20 cellular contexts compared by ENCODE assay signal in genomic region chr3:43074482-43074881, GRCh38. TPM values are rescaled to one million over a fixed set of nuclear protein-coding genes. Genes with fewer than 3 reads are reported as not detected.
DNase-seq lines count a peak whose midpoint lies in the region; ATAC-seq, FAIRE-seq and TF ChIP-seq lines count a peak whose summit lies in the region.
"Had no signal": no experiment of that assay in that cellular context is flagged by ENCODE, and none has a peak within 500 bp of the region (broad histone marks: within the 10 kb centered on the region; RNA-seq: fewer than 3 reads in every experiment).

No MANE protein-coding gene starts in this region.

- intact Hi-C loops in activated CD4-positive, alpha-beta T cell treated with anti-CD3 and anti-CD28 coated beads for 36 hours (cut with DNase I, micrococcal nuclease) = no loop called here
- intact Hi-C loops in HepG2 (cut with micrococcal nuclease; ENCODE audit: unreplicated experiment) = no loop called here
- intact Hi-C loops in right lobe of liver (cut with DNase I) = no loop called here

- TF ChIP-seq RAD21 in liver (IDR thresholded peaks at IDR 0.05) = no peak
- TF ChIP-seq RAD21 in HepG2 (CRISPR knock-in tag; IDR thresholded peaks at IDR 0.05) = no peak

- H3K9me3 ChIP-seq in liver (ENCODE audit: control insufficient read depth in 4 of 4, low read length in 3 of 4) = no peaks in the 10 kb centered on the region
- H3K9me3 ChIP-seq in HepG2 (ENCODE audit: low read length) = no peaks in the 10 kb centered on the region
- H3K9me3 ChIP-seq in right lobe of liver = no peaks in the 10 kb centered on the region
- H3K9me3 ChIP-seq: A549, Caco-2, HAP-1 had no signal

- DNase-seq in activated CD4-positive, alpha-beta T cell treated with anti-CD3 and anti-CD28 coated beads for 36 hours = no peak
- no peak for DNase-seq in activated CD4-positive, alpha-beta T cell treated with anti-CD3 and anti-CD28 coated beads, Interleukin-2, amount 50 U/mL, for 1 hour
- DNase-seq in HepG2 (ENCODE audit: low spot score) (no peak), right lobe of liver (no peak)
- DNase-seq: AML-193; Caco-2; CD4-positive, alpha-beta T cell had no signal

- BruUV-seq in HepG2 (replicated peaks; lab: Mats Ljungman, UMichigan) = no TSS peak

- peak; percentile 57 for ATAC-seq in activated CD4-positive, alpha-beta T cell treated with anti-CD3 and anti-CD28 coated beads for 36 hours
- ATAC-seq in HepG2 (no peak), right lobe of liver (peak; percentile 57 to 70 (median 69)), HG03280 (IDR thresholded peaks at IDR 0.05; ENCODE audit: unreplicated experiment) (no peak), HG02763 (IDR thresholded peaks at IDR 0.05; ENCODE audit: unreplicated experiment) (no peak)
- ATAC-seq: A549 had no signal

- no peak overlapping the region for H3K27ac Mint-ChIP-seq in activated CD4-positive, alpha-beta T cell treated with anti-CD3 and anti-CD28 coated beads for 36 hours
- H3K27ac Mint-ChIP-seq: CD4-positive, alpha-beta T cell had no signal

- H3K36me3 ChIP-seq in liver (ENCODE audit: control insufficient read depth in 4 of 4, insufficient read depth in 3 of 4, low read depth in 1 of 4, low read length in 3 of 4) (peaks cover 0 to 2% (median 0%) of the 10 kb centered on the region in 4 donors), HepG2 (replicated peaks in 1 of 2; ENCODE audit: control insufficient read depth in 1 of 2, insufficient read depth in 2 of 2, low read length in 2 of 2) (peaks cover 0 to 3% of the 10 kb centered on the region in 2 experiments; a peak in 1 of 5 replicates), right lobe of liver (no peaks in the 10 kb centered on the region)
- H3K36me3 ChIP-seq: HAP-1 had no signal

- in situ Hi-C loops in HepG2 (cut with HindIII; ENCODE audit: extremely low pct_ligation_motif_present, low pct_unique_long_range_greater_than_20kb) = loop anchor here (10.0 kb wide), 1 partner anchor 110 kb away; no protein-coding TSS in a partner anchor

- H3K4me1 ChIP-seq in liver (ENCODE audit: control insufficient read depth in 4 of 4, insufficient read depth in 4 of 4, low read length in 3 of 4) (peaks cover 9 to 25% (median 19%) of the 10 kb centered on the region in 4 donors), HepG2 (ENCODE audit: insufficient read depth, low read length) (no peaks in the 10 kb centered on the region), right lobe of liver (peaks cover 0 to 25% (median 12%) of the 10 kb centered on the region in 4 donors)
- H3K4me1 ChIP-seq: A549, Caco-2, HAP-1 had no signal

- no peak for FAIRE-seq in HepG2 (lab: Jason Lieb, UNC)
- FAIRE-seq: A549, D721Med, G401.6, GM12891, GM19239, HTR-8/SVneo had no signal

- WGBS in liver = 44% methylated on average over 4 of the region's 4 CpGs
- WGBS in HepG2 (ENCODE audit: low lambda C conversion rate) = 24% methylated on average over 4 of the region's 4 CpGs
- WGBS in right lobe of liver (ENCODE audit: insufficient coverage, low coverage, low lambda C conversion rate, missing lambda C conversion rate) = 41% methylated on average over 4 of the region's 4 CpGs

- peaks cover 7% of the 10 kb centered on the region for H3K36me3 Mint-ChIP-seq in activated CD4-positive, alpha-beta T cell treated with anti-CD3 and anti-CD28 coated beads for 36 hours (ENCODE audit: low read depth)

- peak overlapping the region; percentile 85 to 95 for H3K27ac ChIP-seq in liver (ENCODE audit: low read depth in 1 of 2, low read length in 2 of 2)
- no peak overlapping the region for H3K27ac ChIP-seq in HepG2 (ENCODE audit: extremely low read length, insufficient read depth, low read length)
- H3K27ac ChIP-seq in right lobe of liver = peak overlapping the region in 2 of 3 donors; percentile 86 to 98
- H3K27ac ChIP-seq: 22Rv1, A549, C4-2B, GM23248 had no signal

- H3K27me3 ChIP-seq in liver (ENCODE audit: control insufficient read depth in 4 of 4, insufficient read depth in 4 of 4, low read length in 3 of 4) (no peaks in the 10 kb centered on the region), HepG2 (ENCODE audit: control insufficient read depth in 1 of 2, insufficient read depth in 2 of 2, low read length in 2 of 2) (no peaks in the 10 kb centered on the region), right lobe of liver (no peaks in the 10 kb centered on the region)

- H3K4me2 ChIP-seq in HepG2 (ENCODE audit: low read depth, low read length) = no peak overlapping the region
- H3K4me2 ChIP-seq: A549 had no signal

- no peaks in the 10 kb centered on the region for H3K9me3 Mint-ChIP-seq in activated CD4-positive, alpha-beta T cell treated with anti-CD3 and anti-CD28 coated beads for 36 hours (ENCODE audit: low read depth)
- H3K9me3 Mint-ChIP-seq: CD4-positive, alpha-beta T cell had no signal

- H3K9ac ChIP-seq in liver (ENCODE audit: low read depth in 1 of 2, low read length in 2 of 2) = no peak overlapping the region
- no peak overlapping the region for H3K9ac ChIP-seq in HepG2 (ENCODE audit: insufficient read depth, low read depth, low read length)
- H3K9ac ChIP-seq: GM23248 had no signal

- POLR2A ChIA-PET in activated CD4-positive, alpha-beta T cell treated with anti-CD3 and anti-CD28 coated beads for 36 hours (lab: Charles Lee) = no interaction called here
- POLR2A ChIA-PET in HepG2 (lab: Yijun Ruan, JAX) = no interaction called here

- H2AFZ ChIP-seq in HepG2 (ENCODE audit: low read length) = no peak overlapping the region
- H2AFZ ChIP-seq: GM23248 had no signal

- no peak for TF ChIP-seq CTCF in liver (IDR thresholded peaks at IDR 0.05; ENCODE audit: low read depth, low read length, missing input control)
- TF ChIP-seq CTCF in HepG2 (CRISPR knock-in tag; IDR thresholded peaks at IDR 0.05) = no peak
- TF ChIP-seq CTCF in right lobe of liver (IDR thresholded peaks at IDR 0.05) = no peak

- H3K4me3 ChIP-seq in liver (ENCODE audit: low read depth in 1 of 3, low read length in 3 of 3) (peak overlapping the region in 1 of 3 donors; percentile 22), HepG2 (replicated peaks in 1 of 3; ENCODE audit: insufficient read depth in 1 of 3, low read depth in 2 of 3, low read length in 3 of 3) (no peak overlapping the region), right lobe of liver (peak overlapping the region in 1 of 3 donors; percentile 15)
- H3K4me3 ChIP-seq: A549, GM23248, HAP-1 had no signal

- TF ChIP-seq POLR2A in HepG2 (IDR thresholded peaks at IDR 0.05; ENCODE audit: insufficient read depth in 1 of 2, low read depth in 2 of 2, low read length in 2 of 2) (no peak), right lobe of liver (IDR thresholded peaks at IDR 0.05) (no peak)

- CTCF ChIA-PET in activated CD4-positive, alpha-beta T cell treated with anti-CD3 and anti-CD28 coated beads for 36 hours (lab: Charles Lee) = interaction anchor here (1.7 kb wide), 1 partner anchor 113 kb away, joined by 4 read pairs; no protein-coding TSS in a partner anchor
- CTCF ChIA-PET in HepG2 (lab: Yijun Ruan, JAX; ENCODE audit: low intra/inter-chr PET ratio, low total read pairs) = no interaction called here

- H4K20me1 ChIP-seq in HepG2 (ENCODE audit: insufficient read depth, low read length) = no peaks in the 10 kb centered on the region

- H3K27me3 Mint-ChIP-seq in activated CD4-positive, alpha-beta T cell treated with anti-CD3 and anti-CD28 coated beads for 36 hours = no peaks in the 10 kb centered on the region
- H3K27me3 Mint-ChIP-seq: CD4-positive, alpha-beta T cell had no signal

- H3K79me2 ChIP-seq in HepG2 (ENCODE audit: insufficient read depth, low read length) = no peaks in the 10 kb centered on the region

- peaks cover 3% of the 10 kb centered on the region for H3K4me1 Mint-ChIP-seq in activated CD4-positive, alpha-beta T cell treated with anti-CD3 and anti-CD28 coated beads for 36 hours

- no peak overlapping the region for H3K4me3 Mint-ChIP-seq in activated CD4-positive, alpha-beta T cell treated with anti-CD3 and anti-CD28 coated beads for 36 hours
- H3K4me3 Mint-ChIP-seq: CD4-positive, alpha-beta T cell had no signal

- TF ChIP-seq EP300 in HepG2 (IDR thresholded peaks at IDR 0.05; ENCODE audit: low read depth in 2 of 2, low read length in 2 of 2) = no peak
- TF ChIP-seq EP300 in HepG2 (CRISPR knock-in tag; IDR thresholded peaks at IDR 0.05; ENCODE audit: borderline replicate concordance) = no peak

TF ChIP-seq in liver, 16 proteins besides CTCF, POLR2A, EP300 and RAD21 (continues in another document):
- TF ChIP-seq SP1 (IDR thresholded peaks at IDR 0.05) (peak; percentile 30), NR2F2 (IDR thresholded peaks at IDR 0.05) (no peak)

TF ChIP-seq in HepG2, 621 proteins besides CTCF, POLR2A, EP300 and RAD21:
- TF ChIP-seq ZNF572 (CRISPR knock-in tag; IDR thresholded peaks at IDR 0.05) (no peak), ZNF564 (CRISPR knock-in tag; IDR thresholded peaks at IDR 0.05) (no peak), ZFP36L1 (CRISPR knock-in tag; IDR thresholded peaks at IDR 0.05) (no peak)

RNA-seq across cellular contexts. Expression of gene POMGNT2, which starts 31.4 kb away (rescaled TPM):
- 1 to 10 TPM; 8.3 to 8.6 TPM for total RNA-seq in activated CD4-positive, alpha-beta T cell treated with anti-CD3 and anti-CD28 coated beads for 36 hours
- total RNA-seq in liver = 1 to 10 TPM; 5.8 to 6.6 TPM
- polyA plus RNA-seq in liver = 1 to 10 TPM; 6.4 to 6.5 TPM
- 9.9 and 12.4 TPM in 2 replicates for total RNA-seq in HepG2 (2016; rRNA removed; fragmentation: Illumina TruSeq; extraction: Trizol)
- total RNA-seq in HepG2 (2016; cell fraction: cytosol; rRNA removed; fragmentation: Illumina TruSeq; extraction: Trizol; ENCODE audit: low read depth) = 7.4 and 8.0 TPM in 2 replicates
- total RNA-seq in HepG2 (2016; cell fraction: insoluble cytoplasmic fraction; rRNA removed; fragmentation: Illumina TruSeq; extraction: Trizol) = 9.0 and 12.9 TPM in 2 replicates
- 16.3 and 18.9 TPM in 2 replicates for total RNA-seq in HepG2 (2016; cell fraction: membrane; rRNA removed; fragmentation: Illumina TruSeq; extraction: Trizol)
- total RNA-seq in HepG2 (2016; cell fraction: nucleus; rRNA removed; fragmentation: Illumina TruSeq; extraction: Trizol) = 6.7 and 8.1 TPM in 2 replicates
- 10.5 and 12.1 TPM in 2 replicates for polyA plus RNA-seq in HepG2 (2011; rRNA removed)
- 9.6 and 13.2 TPM in 2 replicates for polyA plus RNA-seq in HepG2 (2011; cell fraction: cytosol; rRNA removed)
- polyA plus RNA-seq in HepG2 (2011; cell fraction: nucleus; rRNA removed) = 6.6 and 8.5 TPM in 2 replicates
- 4.6 and 5.9 TPM in 2 replicates for polyA plus RNA-seq in HepG2 (2012)
- 8.9 and 9.9 TPM in 2 replicates for polyA plus RNA-seq in HepG2 (2016; cell fraction: cytosol; fragmentation: Illumina TruSeq; extraction: Trizol; ENCODE audit: low read depth)
- polyA plus RNA-seq in HepG2 (2016; cell fraction: insoluble cytoplasmic fraction; fragmentation: Illumina TruSeq; extraction: Trizol; ENCODE audit: low read depth) = 9.0 and 11.6 TPM in 2 replicates
- polyA plus RNA-seq in HepG2 (2016; cell fraction: membrane; fragmentation: Illumina TruSeq; extraction: Trizol; ENCODE audit: low read depth) = 17.5 and 18.5 TPM in 2 replicates
- 13.6 and 15.1 TPM in 2 replicates for polyA plus RNA-seq in HepG2 (2016; cell fraction: nucleus; fragmentation: Illumina TruSeq; extraction: Trizol; ENCODE audit: insufficient read depth, low read depth)
- 13.6 and 22.5 TPM in 2 replicates for polyA minus RNA-seq in HepG2 (2011; rRNA and poly(A)+ RNA removed; ENCODE audit: low replicate concordance)
- polyA minus RNA-seq in HepG2 (2011; cell fraction: cytosol; rRNA and poly(A)+ RNA removed) = 4.5 and 4.6 TPM in 2 replicates
- 2.3 and 2.6 TPM in 2 replicates for polyA minus RNA-seq in HepG2 (2011; cell fraction: nucleus; rRNA and poly(A)+ RNA removed)
- 1 to 10 TPM; 4.8 to 9.2 (median 6.0) TPM for total RNA-seq in right lobe of liver

Comparison
In these comparisons a context has a peak if more than half of its experiments do, and no peak if none do; other contexts are left out.
1. ATAC-seq: peak in activated CD4-positive, alpha-beta T cell treated with anti-CD3 and anti-CD28 coated beads for 36 hours (single experiment) and right lobe of liver (4 of 4); none in HepG2 (single experiment), HG03280 (single experiment) and HG02763 (single experiment).